Comparison of ENCODE assay signal across 8 cellular contexts in the genomic region with DNA sequence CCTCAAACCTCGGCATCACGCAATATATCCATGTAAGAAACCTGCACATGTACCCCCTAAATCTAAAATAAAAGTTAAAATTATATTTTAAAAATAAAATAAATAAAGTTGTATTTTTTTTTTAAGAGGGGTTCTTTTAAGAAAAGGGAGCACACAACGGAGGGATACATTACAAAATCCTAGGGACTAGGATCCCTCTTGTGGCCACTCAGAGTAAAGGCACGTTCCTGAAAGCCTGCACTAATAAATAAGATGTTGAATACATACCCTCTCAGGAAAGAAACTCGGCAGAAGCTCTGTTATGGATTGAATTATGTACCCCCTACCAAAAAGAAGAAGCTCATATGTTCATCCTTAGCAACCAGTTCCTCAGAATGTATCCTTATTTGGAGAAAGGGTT. TPM values are rescaled to one million over a fixed set of nuclear protein-coding genes. Genes with fewer than 3 reads are reported as not detected.
DNase-seq lines count a peak whose midpoint lies in the region; ATAC-seq and TF ChIP-seq lines count a peak whose summit lies in the region.

No MANE protein-coding gene starts in this region.

- H3K79me2 ChIP-seq in Karpas-422 (ENCODE audit: low read length): no peaks in the 10 kb centered on the region

- intact Hi-C loops in adrenal gland (cut with DNase I): no loop called here

- TF ChIP-seq CTCF in GM13977 (IDR thresholded peaks at IDR 0.05; ENCODE audit: extremely low read depth, insufficient read depth, missing control alignments) (peak; percentile 43), adrenal gland (IDR thresholded peaks at IDR 0.05) (peak; percentile 31 to 61 (median 39)), liver (IDR thresholded peaks at IDR 0.05; ENCODE audit: low read depth, low read length, missing input control) (peak; percentile 51)

- H3K9ac ChIP-seq in Karpas-422 (ENCODE audit: low read length) (no peak overlapping the region), liver (ENCODE audit: low read depth in 1 of 2, low read length in 2 of 2) (no peak overlapping the region)

- no peak for TF ChIP-seq POLR2A in adrenal gland (IDR thresholded peaks at IDR 0.05)

- H3K9me3 ChIP-seq in Karpas-422 (ENCODE audit: low read length): no peaks in the 10 kb centered on the region
- H3K9me3 ChIP-seq in adrenal gland (replicated peaks in 1 of 3): no peaks in the 10 kb centered on the region
- no peaks in the 10 kb centered on the region for H3K9me3 ChIP-seq in liver (ENCODE audit: control insufficient read depth in 4 of 4, low read length in 3 of 4)

- TF ChIP-seq RAD21 in liver (IDR thresholded peaks at IDR 0.05): peak; percentile 39 to 62

- in situ Hi-C loops in GM13977 (cut with MboI; ENCODE audit: low pct_unique_long_range_greater_than_20kb, low sequenced_read_pairs, unreplicated experiment): no loop called here

- H3K4me3 ChIP-seq in Karpas-422 (ENCODE audit: low read length): no peak overlapping the region
- no peak overlapping the region for H3K4me3 ChIP-seq in adrenal gland
- no peak overlapping the region for H3K4me3 ChIP-seq in liver (ENCODE audit: low read depth in 1 of 3, low read length in 3 of 3)

- H3K4me1 ChIP-seq in Karpas-422 (ENCODE audit: low read length): no peaks in the 10 kb centered on the region
- no peaks in the 10 kb centered on the region for H3K4me1 ChIP-seq in adrenal gland (replicated peaks in 1 of 2)
- H3K4me1 ChIP-seq in liver (ENCODE audit: control insufficient read depth in 4 of 4, insufficient read depth in 4 of 4, low read length in 3 of 4): no peaks in the 10 kb centered on the region

- peak; percentile 38 for DNase-seq in AG20443 (ENCODE audit: low spot score)
- DNase-seq in GM13977 (ENCODE audit: low spot score): peak; percentile 24
- peak; percentile 71 for DNase-seq in Karpas-422
- DNase-seq in adrenal gland: no peak
- DNase-seq in activated CD8-positive, alpha-beta memory T cell treated with anti-CD3 and anti-CD28 coated beads, Interleukin-2, amount 50 U/mL, for 48 hours: no peak
- DNase-seq in effector CD8-positive, alpha-beta T cell (lab: John Stamatoyannopoulos, UW): no peak

- no peak for ATAC-seq in GM21619 (IDR thresholded peaks at IDR 0.05; ENCODE audit: unreplicated experiment)

- 34 to 40% (median 39%) methylated on average over 5 of the region's 5 CpGs for WGBS in adrenal gland, 4 donors
- 40% methylated on average over 5 of the region's 5 CpGs for WGBS in liver

- no peak overlapping the region for H3K4me2 ChIP-seq in Karpas-422 (ENCODE audit: low read depth, low read length, poor library complexity, severe bottlenecking)

- H3K27me3 ChIP-seq in Karpas-422 (ENCODE audit: low read length): no peaks in the 10 kb centered on the region
- H3K27me3 ChIP-seq in adrenal gland: peaks cover 23% of the 10 kb centered on the region
- H3K27me3 ChIP-seq in liver (ENCODE audit: control insufficient read depth in 4 of 4, insufficient read depth in 4 of 4, low read length in 3 of 4): peaks cover 0 to 5% (median 0%) of the 10 kb centered on the region in 4 donors

- H3K27ac ChIP-seq in Karpas-422 (ENCODE audit: low read length): no peak overlapping the region
- H3K27ac ChIP-seq in adrenal gland: no peak overlapping the region
- no peak overlapping the region for H3K27ac ChIP-seq in liver (ENCODE audit: low read depth in 1 of 2, low read length in 2 of 2)

- H3K36me3 ChIP-seq in Karpas-422 (ENCODE audit: insufficient read depth, low read length) (no peaks in the 10 kb centered on the region), adrenal gland (replicated peaks in 1 of 2) (no peaks in the 10 kb centered on the region), liver (ENCODE audit: control insufficient read depth in 4 of 4, insufficient read depth in 3 of 4, low read depth in 1 of 4, low read length in 3 of 4) (no peaks in the 10 kb centered on the region)

- H4K20me1 ChIP-seq in Karpas-422 (ENCODE audit: insufficient read depth, low read depth, low read length): no peaks in the 10 kb centered on the region

- H2AFZ ChIP-seq in Karpas-422 (ENCODE audit: low read length): no peak overlapping the region

- H3K9me2 ChIP-seq in Karpas-422 (replicated peaks; ENCODE audit: insufficient read depth, low read length): no peaks in the 10 kb centered on the region

TF ChIP-seq in liver, 16 proteins besides CTCF, POLR2A, EP300 and RAD21:
- TF ChIP-seq, protein P1, sequence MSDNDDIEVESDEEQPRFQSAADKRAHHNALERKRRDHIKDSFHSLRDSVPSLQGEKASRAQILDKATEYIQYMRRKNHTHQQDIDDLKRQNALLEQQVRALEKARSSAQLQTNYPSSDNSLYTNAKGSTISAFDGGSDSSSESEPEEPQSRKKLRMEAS (IDR thresholded peaks at IDR 0.05): no peak
- TF ChIP-seq, protein P2, sequence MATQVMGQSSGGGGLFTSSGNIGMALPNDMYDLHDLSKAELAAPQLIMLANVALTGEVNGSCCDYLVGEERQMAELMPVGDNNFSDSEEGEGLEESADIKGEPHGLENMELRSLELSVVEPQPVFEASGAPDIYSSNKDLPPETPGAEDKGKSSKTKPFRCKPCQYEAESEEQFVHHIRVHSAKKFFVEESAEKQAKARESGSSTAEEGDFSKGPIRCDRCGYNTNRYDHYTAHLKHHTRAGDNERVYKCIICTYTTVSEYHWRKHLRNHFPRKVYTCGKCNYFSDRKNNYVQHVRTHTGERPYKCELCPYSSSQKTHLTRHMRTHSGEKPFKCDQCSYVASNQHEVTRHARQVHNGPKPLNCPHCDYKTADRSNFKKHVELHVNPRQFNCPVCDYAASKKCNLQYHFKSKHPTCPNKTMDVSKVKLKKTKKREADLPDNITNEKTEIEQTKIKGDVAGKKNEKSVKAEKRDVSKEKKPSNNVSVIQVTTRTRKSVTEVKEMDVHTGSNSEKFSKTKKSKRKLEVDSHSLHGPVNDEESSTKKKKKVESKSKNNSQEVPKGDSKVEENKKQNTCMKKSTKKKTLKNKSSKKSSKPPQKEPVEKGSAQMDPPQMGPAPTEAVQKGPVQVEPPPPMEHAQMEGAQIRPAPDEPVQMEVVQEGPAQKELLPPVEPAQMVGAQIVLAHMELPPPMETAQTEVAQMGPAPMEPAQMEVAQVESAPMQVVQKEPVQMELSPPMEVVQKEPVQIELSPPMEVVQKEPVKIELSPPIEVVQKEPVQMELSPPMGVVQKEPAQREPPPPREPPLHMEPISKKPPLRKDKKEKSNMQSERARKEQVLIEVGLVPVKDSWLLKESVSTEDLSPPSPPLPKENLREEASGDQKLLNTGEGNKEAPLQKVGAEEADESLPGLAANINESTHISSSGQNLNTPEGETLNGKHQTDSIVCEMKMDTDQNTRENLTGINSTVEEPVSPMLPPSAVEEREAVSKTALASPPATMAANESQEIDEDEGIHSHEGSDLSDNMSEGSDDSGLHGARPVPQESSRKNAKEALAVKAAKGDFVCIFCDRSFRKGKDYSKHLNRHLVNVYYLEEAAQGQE (IDR thresholded peaks at IDR 0.05): no peak
- TF ChIP-seq JUND (IDR thresholded peaks at IDR 0.05) (no peak), FOXA1 (IDR thresholded peaks at IDR 0.05) (no peak), GABPA (IDR thresholded peaks at IDR 0.05 in 1 of 2, conservative IDR thresholded peaks at IDR 0.05 in 1 of 2) (no peak), TAF1 (conservative IDR thresholded peaks at IDR 0.05) (no peak), EGR1 (IDR thresholded peaks at IDR 0.05; ENCODE audit: low read depth in 2 of 2) (no peak), HNF4A (conservative IDR thresholded peaks at IDR 0.05) (no peak), RXRA (IDR thresholded peaks at IDR 0.05) (no peak), YY1 (IDR thresholded peaks at IDR 0.05) (no peak), NR2F2 (IDR thresholded peaks at IDR 0.05) (no peak)
- TF ChIP-seq, protein P3, sequence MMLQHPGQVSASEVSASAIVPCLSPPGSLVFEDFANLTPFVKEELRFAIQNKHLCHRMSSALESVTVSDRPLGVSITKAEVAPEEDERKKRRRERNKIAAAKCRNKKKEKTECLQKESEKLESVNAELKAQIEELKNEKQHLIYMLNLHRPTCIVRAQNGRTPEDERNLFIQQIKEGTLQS (IDR thresholded peaks at IDR 0.05): no peak
- TF ChIP-seq, protein P4, sequence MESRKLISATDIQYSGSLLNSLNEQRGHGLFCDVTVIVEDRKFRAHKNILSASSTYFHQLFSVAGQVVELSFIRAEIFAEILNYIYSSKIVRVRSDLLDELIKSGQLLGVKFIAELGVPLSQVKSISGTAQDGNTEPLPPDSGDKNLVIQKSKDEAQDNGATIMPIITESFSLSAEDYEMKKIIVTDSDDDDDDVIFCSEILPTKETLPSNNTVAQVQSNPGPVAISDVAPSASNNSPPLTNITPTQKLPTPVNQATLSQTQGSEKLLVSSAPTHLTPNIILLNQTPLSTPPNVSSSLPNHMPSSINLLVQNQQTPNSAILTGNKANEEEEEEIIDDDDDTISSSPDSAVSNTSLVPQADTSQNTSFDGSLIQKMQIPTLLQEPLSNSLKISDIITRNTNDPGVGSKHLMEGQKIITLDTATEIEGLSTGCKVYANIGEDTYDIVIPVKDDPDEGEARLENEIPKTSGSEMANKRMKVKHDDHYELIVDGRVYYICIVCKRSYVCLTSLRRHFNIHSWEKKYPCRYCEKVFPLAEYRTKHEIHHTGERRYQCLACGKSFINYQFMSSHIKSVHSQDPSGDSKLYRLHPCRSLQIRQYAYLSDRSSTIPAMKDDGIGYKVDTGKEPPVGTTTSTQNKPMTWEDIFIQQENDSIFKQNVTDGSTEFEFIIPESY (IDR thresholded peaks at IDR 0.05): no peak

RNA-seq across cellular contexts. Expression of a gene that starts 50.9 kb away (rescaled TPM):
- 64.6 and 66.2 TPM in 2 replicates for total RNA-seq in Karpas-422 (2014; rRNA removed; shearing (Covaris generic); ENCODE audit: low replicate concordance)
- total RNA-seq in adrenal gland (100 to 1,000 TPM in 6 of 8 donors, 10 to 100 TPM in 2; 86.7 to 250 (median 136) TPM), liver (100 to 1,000 TPM; 183 to 355 TPM)
- polyA plus RNA-seq in adrenal gland (100 to 1,000 TPM in 1 of 3 donors, 10 to 100 TPM in 2; 23.1 to 220 (median 37.2) TPM), liver (100 to 1,000 TPM; 470 to 480 TPM)

Comparison
In these comparisons a context has a peak if more than half of its experiments do, and no peak if none do; other contexts are left out.
1. DNase-seq: peak in AG20443 (single experiment), GM13977 (single experiment) and Karpas-422 (single experiment); none in adrenal gland (0 of 7), activated CD8-positive, alpha-beta memory T cell treated with anti-CD3 and anti-CD28 coated beads, Interleukin-2, amount 50 U/mL, for 48 hours (single experiment) and effector CD8-positive, alpha-beta T cell (single experiment).
2. Peak in every context shown above with its lines, with median percentiles within 50 percentile points of each other: CTCF ChIP-seq.